14 cellular contexts compared by ENCODE assay signal in the genomic region with DNA sequence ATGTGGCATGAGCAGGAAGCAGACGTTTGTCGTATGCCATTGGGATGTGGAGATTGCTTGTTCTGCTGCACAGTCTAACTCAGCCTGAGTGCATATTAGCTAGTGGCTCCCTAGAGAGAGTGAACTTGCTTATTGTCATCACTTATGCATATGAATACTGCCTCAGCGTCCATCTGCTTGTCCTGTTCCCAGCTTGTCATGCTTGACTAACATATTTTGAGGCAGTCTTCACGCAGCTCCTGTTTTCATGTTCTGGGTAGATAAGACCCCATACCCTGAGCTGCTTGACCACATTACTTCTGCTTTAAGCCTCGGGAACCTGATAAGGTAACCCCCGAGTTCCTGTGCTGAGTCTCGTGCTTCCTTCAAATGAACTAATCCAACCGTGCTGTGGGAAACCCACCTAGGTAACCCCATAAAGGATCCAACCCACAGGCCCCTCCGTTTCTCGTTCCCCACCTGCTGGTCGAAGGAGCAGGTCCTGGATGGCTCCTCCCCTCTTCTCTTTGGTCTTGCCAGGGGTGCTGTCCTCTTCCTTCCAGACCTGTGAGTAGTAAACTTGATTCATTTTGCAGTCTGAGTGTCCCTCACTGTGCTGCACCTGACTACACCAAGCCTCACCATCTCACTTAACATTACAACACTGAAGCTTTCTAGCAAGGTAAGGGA. TPM values are rescaled to one million over a fixed set of nuclear protein-coding genes. Genes with fewer than 3 reads are reported as not detected.
DNase-seq lines count a peak whose midpoint lies in the region; ATAC-seq, FAIRE-seq and TF ChIP-seq lines count a peak whose summit lies in the region.
"Had no signal": no experiment of that assay in that cellular context is flagged by ENCODE, and none has a peak within 500 bp of the region (broad histone marks: within the 10 kb centered on the region; RNA-seq: fewer than 3 reads in every experiment).

No MANE protein-coding gene starts in this region.

- H3K4me1 ChIP-seq in GM12878 (ENCODE audit: control insufficient read depth, insufficient read depth, low read length): peaks cover 82% of the 10 kb centered on the region
- H3K4me1 ChIP-seq: pancreas, stomach had no signal

- FAIRE-seq in GM12878 (lab: Jason Lieb, UNC): peak; percentile 18
- FAIRE-seq: pancreas had no signal

- H3K4me1 Mint-ChIP-seq in type B pancreatic cell (ENCODE audit: unreplicated experiment): peaks cover 10% of the 10 kb centered on the region

- H3K36me3 ChIP-seq in GM12878 (ENCODE audit: control insufficient read depth in 2 of 2, insufficient read depth in 2 of 2, low read length in 1 of 2): peaks cover 3 to 7% of the 10 kb centered on the region in 2 experiments; a peak in 3 of 4 replicates
- H3K36me3 ChIP-seq: pancreas, stomach had no signal

- no peak overlapping the region for H3K4me3 Mint-ChIP-seq in type B pancreatic cell
- H3K4me3 Mint-ChIP-seq: activated naive CD8-positive, alpha-beta T cell had no signal

- no TSS peak for BruUV-seq in GM12878 (replicated peaks; lab: Mats Ljungman, UMichigan)

- peak overlapping the region; percentile 40; the same call in 1 of the 2 replicates for H2AFZ ChIP-seq in GM12878 (ENCODE audit: control insufficient read depth, low read depth, low read length)

- TF ChIP-seq RAD21 in GM12878 (IDR thresholded peaks at IDR 0.05; ENCODE audit: insufficient read depth, low read depth, low read length): no peak

- H3K27ac Mint-ChIP-seq in type B pancreatic cell: no peak overlapping the region
- H3K27ac Mint-ChIP-seq: activated naive CD8-positive, alpha-beta T cell had no signal

- peak; percentile 27 for ATAC-seq in Right ventricle myocardium superior (ENCODE audit: poor library complexity)
- peak; percentile 62 for ATAC-seq in GM12878
- ATAC-seq in HG02571 (IDR thresholded peaks at IDR 0.05; ENCODE audit: unreplicated experiment): no peak
- ATAC-seq: pancreas had no signal

- no peak for TF ChIP-seq CTCF in GM12878 (IDR thresholded peaks at IDR 0.05 in 2 of 3, conservative IDR thresholded peaks at IDR 0.05 in 1 of 3; ENCODE audit: control insufficient read depth in 2 of 3, extremely low read depth in 1 of 3, insufficient read depth in 1 of 3, low read depth in 3 of 3, low read length in 3 of 3)
- TF ChIP-seq CTCF in type B pancreatic cell (conservative IDR thresholded peaks at IDR 0.05): no peak

- TF ChIP-seq POLR2A in GM12878 (IDR thresholded peaks at IDR 0.05; ENCODE audit: low read depth, low read length): no peak

- SMC1A ChIA-PET in GM12878 (lab: Charles Lee; ENCODE audit: uncharacterized antibody, unreplicated experiment): interaction anchor here (0.7 to 2.0 kb wide), 9 partner anchors 8 to 38 kb away, joined by 3 to 7 read pairs (median 4); no protein-coding TSS in a partner anchor

- RAD21 ChIA-PET in GM12878 (lab: Charles Lee; ENCODE audit: unreplicated experiment): interaction anchor here (0.8 to 1.1 kb wide), 7 partner anchors 11 to 305 kb away, joined by 3 to 5 read pairs (median 3); no protein-coding TSS in a partner anchor

- peak overlapping the region; percentile 81 for H3K4me2 ChIP-seq in GM12878 (ENCODE audit: control insufficient read depth, insufficient read depth)

- no peak for TF ChIP-seq EP300 in GM12878 (IDR thresholded peaks at IDR 0.05; ENCODE audit: borderline replicate concordance in 1 of 2, control insufficient read depth in 1 of 2, low read depth in 2 of 2, low read length in 2 of 2)

- peak overlapping the region; percentile 59 for H3K27ac ChIP-seq in GM12878 (ENCODE audit: control insufficient read depth, insufficient read depth)
- H3K27ac ChIP-seq: pancreas had no signal

- H3K79me2 ChIP-seq in GM12878 (ENCODE audit: control insufficient read depth, insufficient read depth, low read length): peaks cover 94% of the 10 kb centered on the region

- H4K20me1 ChIP-seq in GM12878 (ENCODE audit: control insufficient read depth, insufficient read depth): no peaks in the 10 kb centered on the region; the same call in 1 of the 2 replicates

- 0 out of 2 replicates have a peak overlapping the region, but pooled peaks have one; percentile 26 for H3K9ac ChIP-seq in GM12878 (ENCODE audit: control insufficient read depth, insufficient read depth, low read length)

- POLR2A ChIA-PET in GM12878 (lab: Charles Lee): interaction anchor here (1.0 kb wide), 1 partner anchor 23 kb away, joined by 3 read pairs; no protein-coding TSS in a partner anchor

- no peaks in the 10 kb centered on the region for H3K27me3 ChIP-seq in GM12878 (replicated peaks in 1 of 2; ENCODE audit: control insufficient read depth in 2 of 2, insufficient read depth in 2 of 2, low read length in 1 of 2)
- H3K27me3 ChIP-seq: pancreas, stomach had no signal

- intact Hi-C loops in Right ventricle myocardium superior (cut with DNase I) (no loop called here), cardiac septum (cut with DNase I) (no loop called here), GM12878 (cut with micrococcal nuclease; ENCODE audit: unreplicated experiment) (no loop called here)

- 6% methylated on average over 11 of the region's 11 CpGs for WGBS in GM12878 (ENCODE audit: insufficient coverage, insufficient replicate concordance, low lambda C conversion rate, missing lambda C conversion rate)

- H3K27me3 Mint-ChIP-seq in type B pancreatic cell: no peaks in the 10 kb centered on the region

- H3K9me3 ChIP-seq in GM12878 (replicated peaks; ENCODE audit: control insufficient read depth, insufficient read depth, low read length): no peaks in the 10 kb centered on the region; the same call in 2 of the 3 replicates
- H3K9me3 ChIP-seq: pancreas, stomach had no signal

- DNase-seq in Right ventricle myocardium superior: no peak
- no peak for DNase-seq in cardiac septum (ENCODE audit: low spot score)
- peak; percentile 80 for DNase-seq in Jurkat, Clone E6-1 (ENCODE audit: low read depth, low spot score)
- DNase-seq in GM12878 (ENCODE audit: low read depth, low spot score): no peak
- peak; percentile 37 for DNase-seq in type B pancreatic cell (ENCODE audit: extremely low spot score, unreplicated experiment)
- DNase-seq in activated effector memory CD4-positive, alpha-beta T cell treated with anti-CD3 and anti-CD28 coated beads, Interleukin-2, amount 50 U/mL, for 16 hours: no peak
- DNase-seq in NCI-H1436 (lab: John Stamatoyannopoulos, UW): no peak
- DNase-seq: activated CD4-positive, alpha-beta T cell treated with anti-CD3 and anti-CD28 coated beads, Interleukin-2, amount 50 U/mL, for 48 hours; cortex of kidney; foreskin fibroblast; pancreas; stomach had no signal

- H3K36me3 Mint-ChIP-seq in type B pancreatic cell: no peaks in the 10 kb centered on the region

- in situ Hi-C loops in GM12878 (cut with MboI): no loop called here

- H3K4me3 ChIP-seq in Jurkat, Clone E6-1 (ENCODE audit: low read length): peak overlapping the region; percentile 11
- peak overlapping the region; percentile 60 for H3K4me3 ChIP-seq in GM12878
- H3K4me3 ChIP-seq: pancreas, stomach had no signal

- CTCF ChIA-PET in GM12878 (lab: Yijun Ruan, JAX): interaction anchor here (0.6 to 3.0 kb wide), 4 partner anchors 12 to 39 kb away, joined by 3 to 22 read pairs (median 4); no protein-coding TSS in a partner anchor

- no peaks in the 10 kb centered on the region for H3K9me3 Mint-ChIP-seq in type B pancreatic cell

TF ChIP-seq in GM12878, 131 proteins besides CTCF, POLR2A, EP300 and RAD21:
- TF ChIP-seq RUNX3 (IDR thresholded peaks at IDR 0.05; ENCODE audit: low read length) (peak; percentile 62), BCL3 (IDR thresholded peaks at IDR 0.05; ENCODE audit: borderline replicate concordance, insufficient read depth, low read depth, low read length, poor library complexity, severe bottlenecking) (peak; percentile 40), BHLHE40 (IDR thresholded peaks at IDR 0.05; ENCODE audit: borderline replicate concordance in 1 of 2, low read depth in 2 of 2, low read length in 1 of 2) (peak; percentile 20 to 49; a peak in 2 of 4 replicates), TCF3 (IDR thresholded peaks at IDR 0.05; ENCODE audit: borderline replicate concordance, insufficient read depth, low read depth, low read length) (no peak), POLR2AphosphoS5 (IDR thresholded peaks at IDR 0.05; ENCODE audit: low read length) (no peak; the same call in 1 of the 2 replicates)

RNA-seq across cellular contexts. Expression of gene ANKRD33B, which starts 25.0 kb away (rescaled TPM):
- total RNA-seq in Right ventricle myocardium superior (2.9 TPM), cardiac septum (15.2 TPM), GM12878 (2014; rRNA removed) (17.0 and 18.6 TPM in 2 replicates), GM12878 (2014; rRNA removed; fragmentation: Illumina TruSeq; extraction: Trizol) (20.3 and 20.4 TPM in 2 replicates), GM12878 (2021) (58.4 and 61.6 TPM in 2 replicates), type B pancreatic cell (ENCODE audit: low replicate concordance) (3.4 and 5.4 TPM in 2 replicates)
- polyA plus RNA-seq in Jurkat, Clone E6-1 (2012; ENCODE audit: insufficient read depth, insufficient read length): 6.0 TPM
- 51.1 and 53.7 TPM in 2 replicates for total RNA-seq in GM12878 (2013; cell fraction: nucleolus; rRNA removed)
- 12.2 TPM for polyA plus RNA-seq in GM12878 (2011; ENCODE audit: low read depth)
- polyA plus RNA-seq in GM12878 (2011; rRNA removed) (11.0 and 12.7 TPM in 2 replicates), GM12878 (2014; fragmentation: Illumina TruSeq; extraction: Trizol) (22.7 and 27.0 TPM in 2 replicates), GM12878 (2014; fragmentation: Nextera tagmentation; extraction: Ambion mirVana) (1 to 10 TPM; 5.9 to 6.1 TPM), GM12878 (2014; rRNA removed) (19.6 and 20.7 TPM in 2 replicates), GM12878 (2016; fragmentation: Nextera tagmentation; extraction: Ambion mirVana) (1 to 10 TPM; 4.9 to 9.5 TPM)
- polyA plus RNA-seq in GM12878 (2011; cell fraction: cytosol; rRNA removed): 16.9 and 17.7 TPM in 2 replicates
- 24.0 and 29.2 TPM in 2 replicates for polyA plus RNA-seq in GM12878 (2011; cell fraction: nucleus; rRNA removed)
- 19.6 TPM in 2 replicates for polyA plus RNA-seq in GM12878 (2012)
- polyA minus RNA-seq in GM12878 (2011; rRNA and poly(A)+ RNA removed): 42.2 and 53.6 TPM in 2 replicates
- polyA minus RNA-seq in GM12878 (2011; cell fraction: cytosol; rRNA and poly(A)+ RNA removed): 28.3 and 29.6 TPM in 2 replicates
- polyA minus RNA-seq in GM12878 (2011; cell fraction: nucleus; rRNA and poly(A)+ RNA removed): 13.7 and 27.7 TPM in 2 replicates

Comparison
In these comparisons a context has a peak if more than half of its experiments do, and no peak if none do; other contexts are left out.
1. DNase-seq: peak in Jurkat, Clone E6-1 (single experiment) and type B pancreatic cell (single experiment); none in Right ventricle myocardium superior (single experiment), cardiac septum (single experiment), GM12878 (single experiment), activated effector memory CD4-positive, alpha-beta T cell treated with anti-CD3 and anti-CD28 coated beads, Interleukin-2, amount 50 U/mL, for 16 hours (single experiment) and NCI-H1436 (single experiment).